Comparison of ENCODE assay signal across 12 cellular contexts in genomic region chr12:44847403-44847802, GRCh38. TPM values are rescaled to one million over a fixed set of nuclear protein-coding genes. Genes with fewer than 3 reads are reported as not detected.
A peak's percentile ranks its signal among the peaks of the same experiment; 100 is the strongest.
DNase-seq lines count a peak whose midpoint lies in the region; ATAC-seq and TF ChIP-seq lines count a peak whose summit lies in the region.
"Had no signal": no experiment of that assay in that cellular context is flagged by ENCODE, and none has a peak within 500 bp of the region (broad histone marks: within the 10 kb centered on the region; RNA-seq: fewer than 3 reads in every experiment).

No MANE protein-coding gene starts in this region.

- H3K36me3 ChIP-seq in CD8-positive, alpha-beta memory T cell (ENCODE audit: insufficient read depth, low read length) = no peaks in the 10 kb centered on the region
- H3K36me3 ChIP-seq in smooth muscle cell (ENCODE audit: low read depth) = no peaks in the 10 kb centered on the region

- H4K20me1 ChIP-seq in smooth muscle cell (ENCODE audit: low read depth) = no peaks in the 10 kb centered on the region

- CTCF ChIA-PET in CD8-positive, alpha-beta memory T cell (lab: Charles Lee) = interaction anchor here (0.7 to 3.8 kb wide), 5 partner anchors 8 to 73 kb away, joined by 3 to 37 read pairs (median 4); partner anchors contain the start of gene NELL2

- H3K79me2 ChIP-seq in smooth muscle cell (ENCODE audit: low read depth) = no peaks in the 10 kb centered on the region

- 94% methylated on average over 1 of the region's 1 CpG for WGBS in smooth muscle cell (ENCODE audit: low lambda C conversion rate)

- H3F3A ChIP-seq in smooth muscle cell (ENCODE audit: low read depth) = no peaks in the 10 kb centered on the region

- no peak overlapping the region for H3K4me3 ChIP-seq in CD8-positive, alpha-beta memory T cell (ENCODE audit: low read length)
- no peak overlapping the region for H3K4me3 ChIP-seq in smooth muscle cell

- intact Hi-C loops in activated T-helper 1 cell treated with anti-CD3 and anti-CD28 coated beads, Interleukin-12 subunit alpha, Interleukin-12 subunit beta, Interleukin-2, Interleukin-4 antibody, amounts not matched to agents 30 ng/mL and 10 ng/mL and 1 ng/mL, durations not matched to agents 14 hours and 24 hours and 36 hours (cut with micrococcal nuclease) = loop anchor here (1.0 to 10.0 kb wide), 6 partner anchors 11 to 1367 kb away; partner anchors contain the start of genes ANO6, ARID2, IRAK4 and PUS7L

- no peak for TF ChIP-seq CTCF in smooth muscle cell (IDR thresholded peaks at IDR 0.05; ENCODE audit: borderline replicate concordance, insufficient read depth, poor library complexity, severe bottlenecking)

- peaks cover 4 to 12% (median 11%) of the 10 kb centered on the region in 3 donors for H3K36me3 Mint-ChIP-seq in CD8-positive, alpha-beta memory T cell
- peaks cover 5% of the 10 kb centered on the region for H3K36me3 Mint-ChIP-seq in activated T-helper 1 cell treated with anti-CD3 and anti-CD28 coated beads, Interleukin-12 subunit alpha, Interleukin-12 subunit beta, Interleukin-2, Interleukin-4 antibody, amounts not matched to agents 30 ng/mL and 10 ng/mL and 1 ng/mL, durations not matched to agents 14 hours and 24 hours and 36 hours (ENCODE audit: low read depth)

- DNase-seq in CD8-positive, alpha-beta memory T cell = no peak
- DNase-seq in activated T-helper 1 cell treated with anti-CD3 and anti-CD28 coated beads, Interleukin-12 subunit alpha, Interleukin-12 subunit beta, Interleukin-2, Interleukin-4 antibody, amounts not matched to agents 30 ng/mL and 10 ng/mL and 1 ng/mL, durations not matched to agents 14 hours and 24 hours and 36 hours (ENCODE audit: low spot score) = no peak
- DNase-seq in smooth muscle cell (lab: John Stamatoyannopoulos, UW; ENCODE audit: unreplicated experiment) = no peak
- DNase-seq in NCI-H146 (lab: John Stamatoyannopoulos, UW) = no peak
- no peak for DNase-seq in NCI-H1048 (lab: John Stamatoyannopoulos, UW)
- DNase-seq: Calu3, cortex of kidney, mesenchymal stem cell had no signal

- H3K27ac ChIP-seq in CD8-positive, alpha-beta memory T cell (ENCODE audit: low read depth, low read length) = peak overlapping the region; percentile 44
- no peak overlapping the region for H3K27ac ChIP-seq in smooth muscle cell (ENCODE audit: low read depth)

- POLR2A ChIA-PET in CD8-positive, alpha-beta memory T cell (lab: Charles Lee) = interaction anchor here (0.9 to 3.3 kb wide), 8 partner anchors 10 to 36 kb away, joined by 3 to 17 read pairs (median 8); partner anchors contain the start of gene NELL2

- ATAC-seq in GM19372 (IDR thresholded peaks at IDR 0.05; ENCODE audit: low read depth, unreplicated experiment) = peak; percentile 28
- peak; percentile 26 for ATAC-seq in HG03025 (IDR thresholded peaks at IDR 0.05; ENCODE audit: low FRiP score, unreplicated experiment)
- ATAC-seq in GM21737 (IDR thresholded peaks at IDR 0.05; ENCODE audit: unreplicated experiment) = no peak

- no peak overlapping the region for H3K4me2 ChIP-seq in smooth muscle cell

- peak overlapping the region; percentile 93 to 99 (median 96) for H3K27ac Mint-ChIP-seq in CD8-positive, alpha-beta memory T cell
- peak overlapping the region; percentile 94 for H3K27ac Mint-ChIP-seq in activated T-helper 1 cell treated with anti-CD3 and anti-CD28 coated beads, Interleukin-12 subunit alpha, Interleukin-12 subunit beta, Interleukin-2, Interleukin-4 antibody, amounts not matched to agents 30 ng/mL and 10 ng/mL and 1 ng/mL, durations not matched to agents 14 hours and 24 hours and 36 hours

- peak overlapping the region; percentile 69 to 89 (median 77) for H3K4me3 Mint-ChIP-seq in CD8-positive, alpha-beta memory T cell
- H3K4me3 Mint-ChIP-seq in activated T-helper 1 cell treated with anti-CD3 and anti-CD28 coated beads, Interleukin-12 subunit alpha, Interleukin-12 subunit beta, Interleukin-2, Interleukin-4 antibody, amounts not matched to agents 30 ng/mL and 10 ng/mL and 1 ng/mL, durations not matched to agents 14 hours and 24 hours and 36 hours = peak overlapping the region; percentile 63

- H3K9ac ChIP-seq in smooth muscle cell (ENCODE audit: low read depth) = no peak overlapping the region

- no peaks in the 10 kb centered on the region for H3K27me3 ChIP-seq in CD8-positive, alpha-beta memory T cell (ENCODE audit: insufficient read depth, low read length, poor library complexity, severe bottlenecking)
- H3K27me3 ChIP-seq in smooth muscle cell (ENCODE audit: low read depth) = no peaks in the 10 kb centered on the region

- no peaks in the 10 kb centered on the region for H3K9me3 ChIP-seq in CD8-positive, alpha-beta memory T cell (ENCODE audit: low read length)
- H3K9me3 ChIP-seq in smooth muscle cell (replicated peaks; ENCODE audit: low read depth) = no peaks in the 10 kb centered on the region

- peaks cover 0 to 4% (median 0%) of the 10 kb centered on the region in 5 donors for H3K9me3 Mint-ChIP-seq in CD8-positive, alpha-beta memory T cell
- H3K9me3 Mint-ChIP-seq in activated T-helper 1 cell treated with anti-CD3 and anti-CD28 coated beads, Interleukin-12 subunit alpha, Interleukin-12 subunit beta, Interleukin-2, Interleukin-4 antibody, amounts not matched to agents 30 ng/mL and 10 ng/mL and 1 ng/mL, durations not matched to agents 14 hours and 24 hours and 36 hours = peaks cover 3% of the 10 kb centered on the region

- no peak overlapping the region for H2AFZ ChIP-seq in smooth muscle cell (ENCODE audit: low read depth)

- peaks cover 0 to 3% of the 10 kb centered on the region in 2 donors for H3K27me3 Mint-ChIP-seq in CD8-positive, alpha-beta memory T cell
- H3K27me3 Mint-ChIP-seq in activated T-helper 1 cell treated with anti-CD3 and anti-CD28 coated beads, Interleukin-12 subunit alpha, Interleukin-12 subunit beta, Interleukin-2, Interleukin-4 antibody, amounts not matched to agents 30 ng/mL and 10 ng/mL and 1 ng/mL, durations not matched to agents 14 hours and 24 hours and 36 hours (ENCODE audit: insufficient read depth) = no peaks in the 10 kb centered on the region

- H3K4me1 Mint-ChIP-seq in CD8-positive, alpha-beta memory T cell = peaks cover 75 to 95% (median 94%) of the 10 kb centered on the region in 3 donors
- H3K4me1 Mint-ChIP-seq in activated T-helper 1 cell treated with anti-CD3 and anti-CD28 coated beads, Interleukin-12 subunit alpha, Interleukin-12 subunit beta, Interleukin-2, Interleukin-4 antibody, amounts not matched to agents 30 ng/mL and 10 ng/mL and 1 ng/mL, durations not matched to agents 14 hours and 24 hours and 36 hours (ENCODE audit: low read depth) = peaks cover 80% of the 10 kb centered on the region

- H3K4me1 ChIP-seq in CD8-positive, alpha-beta memory T cell (ENCODE audit: insufficient read depth, low read length) = peaks cover 91% of the 10 kb centered on the region
- peaks cover 10% of the 10 kb centered on the region for H3K4me1 ChIP-seq in smooth muscle cell (ENCODE audit: low read depth)

RNA-seq across cellular contexts. Expression of gene NELL2, which starts 28.7 kb away (rescaled TPM):
- total RNA-seq in CD8-positive, alpha-beta memory T cell = 10 to 100 TPM; 60.2 to 67.0 TPM
- 203 TPM for polyA plus RNA-seq in CD8-positive, alpha-beta memory T cell
- total RNA-seq in activated T-helper 1 cell treated with anti-CD3 and anti-CD28 coated beads, Interleukin-12 subunit alpha, Interleukin-12 subunit beta, Interleukin-2, Interleukin-4 antibody, amounts not matched to agents 30 ng/mL and 10 ng/mL and 1 ng/mL, durations not matched to agents 14 hours and 24 hours and 36 hours = 11.5 and 16.4 TPM in 2 replicates
- total RNA-seq in smooth muscle cell = 0.18 and 16.8 TPM in 2 replicates
- 0.17 TPM in 1 of 2 replicates, not detected in the other for polyA plus RNA-seq in smooth muscle cell
- total RNA-seq: Calu3, MCF 10A had no signal
